Comparison of ENCODE assay signal across 16 cellular contexts in the genomic region with DNA sequence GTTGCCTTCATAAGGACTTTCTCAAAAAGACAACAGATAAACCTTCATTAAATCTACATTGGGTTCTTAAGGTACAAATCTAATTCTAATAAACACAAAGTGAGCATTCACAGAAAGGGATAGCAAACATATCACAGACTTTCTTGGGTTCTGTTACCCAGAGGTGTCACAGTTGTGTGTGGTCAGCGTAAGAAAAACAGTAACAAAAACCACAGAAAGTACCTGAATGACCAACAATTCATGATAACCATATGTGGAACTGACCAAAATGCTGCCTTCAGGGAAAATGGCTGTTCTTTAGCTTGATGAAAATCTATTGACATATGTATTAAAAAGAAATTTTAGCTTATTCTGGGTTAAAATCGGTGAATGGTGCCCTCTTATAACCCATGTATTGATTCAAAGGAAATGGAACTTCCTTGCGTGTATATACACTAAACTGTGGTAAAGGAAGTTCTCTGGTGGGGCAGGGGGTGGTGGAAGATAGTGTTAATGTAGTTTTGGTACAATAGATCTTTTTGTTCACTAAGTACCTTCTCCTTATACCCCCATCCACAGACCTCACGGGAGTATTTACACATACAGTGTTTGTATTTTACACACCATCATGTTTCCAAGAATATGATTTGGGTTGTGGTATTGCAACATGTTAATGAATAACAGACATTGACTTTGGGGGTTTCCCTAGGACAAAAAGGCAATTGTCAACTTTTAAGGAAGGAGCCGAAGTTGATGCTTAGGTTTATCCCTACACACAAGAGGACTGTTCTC.
DNase-seq lines count a peak whose midpoint lies in the region; ATAC-seq lines count a peak whose summit lies in the region.
"Had no signal": no experiment of that assay in that cellular context is flagged by ENCODE, and none has a peak within 500 bp of the region (broad histone marks: within the 10 kb centered on the region; RNA-seq: fewer than 3 reads in every experiment).

No MANE protein-coding gene starts in this region.

- H3K36me3 ChIP-seq in CD8-positive, alpha-beta memory T cell (ENCODE audit: insufficient read depth, low read length), result no peaks in the 10 kb centered on the region

- H3K9me3 Mint-ChIP-seq in CD8-positive, alpha-beta memory T cell, result peaks cover 1 to 11% (median 7%) of the 10 kb centered on the region in 5 donors

- peaks cover 1 to 17% of the 10 kb centered on the region in 2 donors for H3K27me3 Mint-ChIP-seq in CD8-positive, alpha-beta memory T cell

- H3K4me1 Mint-ChIP-seq in CD8-positive, alpha-beta memory T cell, result no peaks in the 10 kb centered on the region

- no peaks in the 10 kb centered on the region for H3K9me3 ChIP-seq in CD8-positive, alpha-beta memory T cell (ENCODE audit: low read length)
- H3K9me3 ChIP-seq: ascending aorta had no signal

- CTCF ChIA-PET in CD8-positive, alpha-beta memory T cell (lab: Charles Lee), result no interaction called here

- no peaks in the 10 kb centered on the region for H3K27me3 ChIP-seq in CD8-positive, alpha-beta memory T cell (ENCODE audit: insufficient read depth, low read length, poor library complexity, severe bottlenecking)
- H3K27me3 ChIP-seq: ascending aorta had no signal

- no peak overlapping the region for H3K27ac ChIP-seq in CD8-positive, alpha-beta memory T cell (ENCODE audit: low read depth, low read length)
- H3K27ac ChIP-seq: ascending aorta had no signal

- DNase-seq in dermis blood vessel endothelial cell (peak; percentile 35), NCI-H2227 (lab: John Stamatoyannopoulos, UW; ENCODE audit: unreplicated experiment) (no peak), globus pallidus (ENCODE audit: low spot score) (no peak)
- no peak for DNase-seq in CD8-positive, alpha-beta memory T cell
- DNase-seq: activated T-cell treated with anti-CD3 and anti-CD28 coated beads, Interleukin-2, amount 50 U/mL, for 24 hours; DMS79; HFFc6; KG1; NCI-H2171; nucleus accumbens had no signal

- H3K36me3 Mint-ChIP-seq in CD8-positive, alpha-beta memory T cell, result peaks cover 0 to 8% (median 2%) of the 10 kb centered on the region in 3 donors

- H3K27ac Mint-ChIP-seq in CD8-positive, alpha-beta memory T cell, result no peak overlapping the region
- H3K27ac Mint-ChIP-seq: activated T-cell treated with anti-CD3 and anti-CD28 coated beads, Interleukin-2, amount 50 U/mL, for 24 hours; HFFc6 had no signal

- no peak overlapping the region for H3K4me3 ChIP-seq in CD8-positive, alpha-beta memory T cell (ENCODE audit: low read length)
- H3K4me3 ChIP-seq: ascending aorta had no signal

- H3K4me3 Mint-ChIP-seq in CD8-positive, alpha-beta memory T cell, result no peak overlapping the region
- H3K4me3 Mint-ChIP-seq: activated T-cell treated with anti-CD3 and anti-CD28 coated beads, Interleukin-2, amount 50 U/mL, for 24 hours; HFFc6 had no signal

- ATAC-seq in GM18861 (IDR thresholded peaks at IDR 0.05; ENCODE audit: unreplicated experiment) (peak; percentile 96), GM21619 (IDR thresholded peaks at IDR 0.05; ENCODE audit: unreplicated experiment) (peak; percentile 94), HG03175 (IDR thresholded peaks at IDR 0.05; ENCODE audit: unreplicated experiment) (peak; percentile 91), esophagus mucosa (no peak)
- ATAC-seq: Right ventricle myocardium inferior had no signal

- POLR2A ChIA-PET in CD8-positive, alpha-beta memory T cell (lab: Charles Lee), result no interaction called here

- no peaks in the 10 kb centered on the region for H3K4me1 ChIP-seq in CD8-positive, alpha-beta memory T cell (ENCODE audit: insufficient read depth, low read length)
- H3K4me1 ChIP-seq: ascending aorta had no signal
